ENCODE assay signal across 1 cellular context in genomic region chr2:29343830-29344229, GRCh38.
TF ChIP-seq lines count a peak whose summit lies in the region.

No MANE protein-coding gene starts in this region.

TF ChIP-seq in GM23338, 12 proteins besides CTCF, POLR2A, EP300 and RAD21 (continued from another document):
- no peak for TF ChIP-seq ZNF331 (CRISPR knock-in tag; IDR thresholded peaks at IDR 0.05; ENCODE audit: low read depth)
TF ChIP-seq in GM23338: peak in this region for 0.
